ENCODE assay signal across 12 cellular contexts in the genomic region with DNA sequence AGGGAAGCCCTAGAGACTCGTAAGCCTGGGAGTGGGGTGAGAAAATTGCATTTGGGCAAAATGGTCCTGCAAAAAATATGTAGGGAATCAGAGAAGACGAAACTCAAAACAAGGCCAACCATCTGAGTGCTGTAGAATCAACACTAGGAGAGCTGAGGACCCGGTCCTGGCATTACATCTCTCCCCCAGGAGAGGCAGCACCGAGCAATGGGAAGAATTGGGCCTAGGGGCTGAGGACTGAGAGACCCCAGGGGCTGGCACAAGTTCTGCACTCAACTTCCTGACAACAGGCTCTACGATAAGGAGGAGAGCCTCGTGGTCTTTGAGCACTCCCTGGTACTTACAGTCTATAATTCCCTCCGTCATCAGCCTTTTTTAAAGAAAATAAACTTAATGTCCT. TPM values are rescaled to one million over a fixed set of nuclear protein-coding genes. Genes with fewer than 3 reads are reported as not detected.
A peak's percentile ranks its signal among the peaks of the same experiment; 100 is the strongest.
DNase-seq lines count a peak whose midpoint lies in the region; ATAC-seq and TF ChIP-seq lines count a peak whose summit lies in the region.
"Had no signal": no experiment of that assay in that cellular context is flagged by ENCODE, and none has a peak within 500 bp of the region (broad histone marks: within the 10 kb centered on the region; RNA-seq: fewer than 3 reads in every experiment).

No MANE protein-coding gene starts in this region.

- H3K4me1 Mint-ChIP-seq in naive thymus-derived CD4-positive, alpha-beta T cell: peaks cover 4 to 26% (median 14%) of the 10 kb centered on the region in 7 donors
- H3K4me1 Mint-ChIP-seq: CD4-positive, CD25-positive, alpha-beta regulatory T cell had no signal

- H3K36me3 ChIP-seq in left ventricle myocardium inferior (no peaks in the 10 kb centered on the region), heart left ventricle (no peaks in the 10 kb centered on the region), aorta (ENCODE audit: control insufficient read depth in 1 of 2, insufficient read depth in 2 of 2, low read length in 1 of 2) (no peaks in the 10 kb centered on the region)
- no peaks in the 10 kb centered on the region for H3K36me3 ChIP-seq in naive thymus-derived CD4-positive, alpha-beta T cell (ENCODE audit: control insufficient read depth in 2 of 3, insufficient read depth in 3 of 3, low read length in 3 of 3)
- H3K36me3 ChIP-seq: HAP-1, ovary had no signal

- H3K27me3 ChIP-seq in left ventricle myocardium inferior (ENCODE audit: low read depth) (no peaks in the 10 kb centered on the region), heart left ventricle (no peaks in the 10 kb centered on the region), aorta (ENCODE audit: control insufficient read depth in 1 of 2, insufficient read depth in 2 of 2, low read length in 1 of 2) (no peaks in the 10 kb centered on the region)
- no peaks in the 10 kb centered on the region for H3K27me3 ChIP-seq in naive thymus-derived CD4-positive, alpha-beta T cell (ENCODE audit: control insufficient read depth in 2 of 2, insufficient read depth in 2 of 2, low read length in 2 of 2)
- H3K27me3 ChIP-seq: ovary had no signal

- TF ChIP-seq CTCF in left ventricle myocardium inferior (IDR thresholded peaks at IDR 0.05; ENCODE audit: borderline replicate concordance): no peak
- TF ChIP-seq CTCF in heart left ventricle (IDR thresholded peaks at IDR 0.05): peak in 4 of 12 donors; percentile 7 to 30 (median 27)
- 0 out of 2 replicates have a peak, but pooled peaks have one; percentile 12 for TF ChIP-seq CTCF in RWPE1 (conservative IDR thresholded peaks at IDR 0.05; ENCODE audit: low read depth)
- peak; percentile 47 for TF ChIP-seq CTCF in fibroblast of villous mesenchyme (IDR thresholded peaks at IDR 0.05; ENCODE audit: insufficient read depth, low read depth, low read length)

- H3K36me3 Mint-ChIP-seq in naive thymus-derived CD4-positive, alpha-beta T cell: peaks cover 0 to 8% (median 0%) of the 10 kb centered on the region in 5 donors
- H3K36me3 Mint-ChIP-seq: CD4-positive, CD25-positive, alpha-beta regulatory T cell had no signal

- no peak for ATAC-seq in heart left ventricle
- no peak for ATAC-seq in aorta (ENCODE audit: low FRiP score)
- ATAC-seq in naive thymus-derived CD4-positive, alpha-beta T cell: no peak

- H3K9me3 Mint-ChIP-seq in naive thymus-derived CD4-positive, alpha-beta T cell: no peaks in the 10 kb centered on the region
- H3K9me3 Mint-ChIP-seq: CD4-positive, CD25-positive, alpha-beta regulatory T cell had no signal

- peak overlapping the region in 3 of 9 donors; percentile 21 to 74 (median 67) for H3K27ac Mint-ChIP-seq in naive thymus-derived CD4-positive, alpha-beta T cell
- H3K27ac Mint-ChIP-seq: CD4-positive, CD25-positive, alpha-beta regulatory T cell had no signal

- DNase-seq in left ventricle myocardium inferior (no peak), heart left ventricle (no peak), RWPE1 (ENCODE audit: low spot score) (no peak), fibroblast of villous mesenchyme (ENCODE audit: low read depth) (no peak), aorta (no peak), OCI-M1 (lab: John Stamatoyannopoulos, UW) (no peak), NOMO-1 treated with dmso at 0.1 percent for 144 hours (lab: John Stamatoyannopoulos, UW; ENCODE audit: unreplicated experiment) (no peak)
- no peak for DNase-seq in naive thymus-derived CD4-positive, alpha-beta T cell
- DNase-seq: CD4-positive, CD25-positive, alpha-beta regulatory T cell; NCI-H2029; ovary had no signal

- POLR2A ChIA-PET in RWPE1 (lab: Yijun Ruan, JAX; ENCODE audit: low non-redundant PET): no interaction called here
- POLR2A ChIA-PET in naive thymus-derived CD4-positive, alpha-beta T cell (lab: Charles Lee): no interaction called here

- CTCF ChIA-PET in RWPE1 (lab: Yijun Ruan, JAX): no interaction called here
- CTCF ChIA-PET in naive thymus-derived CD4-positive, alpha-beta T cell (lab: Charles Lee): interaction anchor here (1.7 kb wide), 1 partner anchor 60 kb away, joined by 4 read pairs; no protein-coding TSS in a partner anchor

- H3K4me3 ChIP-seq in left ventricle myocardium inferior: no peak overlapping the region
- H3K4me3 ChIP-seq in heart left ventricle: no peak overlapping the region
- H3K4me3 ChIP-seq in fibroblast of villous mesenchyme (ENCODE audit: low read depth, low read length): no peak overlapping the region
- H3K4me3 ChIP-seq in aorta (ENCODE audit: low read length in 2 of 2): no peak overlapping the region
- H3K4me3 ChIP-seq in naive thymus-derived CD4-positive, alpha-beta T cell (ENCODE audit: low read length): no peak overlapping the region
- H3K4me3 ChIP-seq: HAP-1, ovary had no signal

- intact Hi-C loops in left ventricle myocardium inferior (cut with micrococcal nuclease) (loop anchor here (10.0 kb wide), 1 partner anchor 61 kb away; no protein-coding TSS in a partner anchor), heart left ventricle (cut with DNase I) (loop anchor here in 8 of 10 donors (5.0 to 10.0 kb wide), 8 partner anchors 51 to 258 kb away; no protein-coding TSS in a partner anchor), aorta (cut with DNase I) (loop anchor here (5.0 to 10.0 kb wide), 7 partner anchors 33 to 253 kb away; no protein-coding TSS in a partner anchor)
- intact Hi-C loops in naive thymus-derived CD4-positive, alpha-beta T cell (cut with micrococcal nuclease): no loop called here

- WGBS in heart left ventricle, 4 donors: 74 to 81% (median 78%) methylated on average over 7 of the region's 7 CpGs
- 47 to 72% methylated on average over 7 of the region's 7 CpGs for WGBS in aorta, 2 donors

- H3K27ac ChIP-seq in left ventricle myocardium inferior (replicated peaks) (peak overlapping the region; percentile 30), heart left ventricle (peak overlapping the region in 1 of 12 donors; percentile 66), RWPE1 (no peak overlapping the region), aorta (ENCODE audit: low read depth in 1 of 2, low read length in 2 of 2) (peak overlapping the region; percentile 20 to 97)
- H3K27ac ChIP-seq in naive thymus-derived CD4-positive, alpha-beta T cell (ENCODE audit: low read depth, low read length): no peak overlapping the region

- H3K9me3 ChIP-seq in left ventricle myocardium inferior (replicated peaks): no peaks in the 10 kb centered on the region
- H3K9me3 ChIP-seq in heart left ventricle: no peaks in the 10 kb centered on the region
- H3K9me3 ChIP-seq in aorta (ENCODE audit: control insufficient read depth, low read length): no peaks in the 10 kb centered on the region
- no peaks in the 10 kb centered on the region for H3K9me3 ChIP-seq in naive thymus-derived CD4-positive, alpha-beta T cell (ENCODE audit: control insufficient read depth in 2 of 3, low read length in 3 of 3)
- H3K9me3 ChIP-seq: HAP-1, ovary had no signal

- H3K4me3 Mint-ChIP-seq in naive thymus-derived CD4-positive, alpha-beta T cell: no peak overlapping the region
- H3K4me3 Mint-ChIP-seq: CD4-positive, CD25-positive, alpha-beta regulatory T cell had no signal

- no peak for TF ChIP-seq POLR2A in heart left ventricle (IDR thresholded peaks at IDR 0.05)

- peaks cover 0 to 3% (median 0%) of the 10 kb centered on the region in 5 donors for H3K27me3 Mint-ChIP-seq in naive thymus-derived CD4-positive, alpha-beta T cell

- H3K4me1 ChIP-seq in left ventricle myocardium inferior (peaks cover 13% of the 10 kb centered on the region), heart left ventricle (peaks cover 0 to 45% (median 9%) of the 10 kb centered on the region in 12 donors), aorta (ENCODE audit: control insufficient read depth in 1 of 2, insufficient read depth in 2 of 2, low read length in 2 of 2) (peaks cover 4 to 17% of the 10 kb centered on the region in 2 donors)
- H3K4me1 ChIP-seq in naive thymus-derived CD4-positive, alpha-beta T cell (ENCODE audit: control insufficient read depth in 2 of 2, insufficient read depth in 2 of 2, low read length in 2 of 2): peaks cover 0 to 5% of the 10 kb centered on the region in 2 donors

RNA-seq across cellular contexts. Expression of a gene that starts 47.6 kb away (rescaled TPM):
- 13.9 TPM for total RNA-seq in left ventricle myocardium inferior
- 10 to 100 TPM; 12.3 to 17.8 (median 14.9) TPM for total RNA-seq in heart left ventricle
- 10 to 100 TPM; 15.4 to 26.0 TPM for polyA plus RNA-seq in heart left ventricle
- 35.8 and 59.2 TPM in 2 replicates for total RNA-seq in fibroblast of villous mesenchyme
- total RNA-seq in aorta: 10 to 100 TPM; 10.5 to 15.7 TPM
- 10 to 100 TPM; 18.2 to 27.7 TPM for polyA plus RNA-seq in aorta
- total RNA-seq in naive thymus-derived CD4-positive, alpha-beta T cell: 10 to 100 TPM; 12.7 to 19.2 (median 14.2) TPM
- polyA plus RNA-seq in naive thymus-derived CD4-positive, alpha-beta T cell: 10 to 100 TPM; 28.9 to 33.9 TPM

Comparison
In these comparisons a context has a peak if more than half of its experiments do, and no peak if none do; other contexts are left out.
1. H3K27ac ChIP-seq: peak in left ventricle myocardium inferior (single experiment) and aorta (2 of 2); none in RWPE1 (single experiment) and naive thymus-derived CD4-positive, alpha-beta T cell (single experiment).
2. intact Hi-C loops: an anchor here in left ventricle myocardium inferior (10.0 kb wide), heart left ventricle (5.0 to 10.0 kb wide) and aorta (5.0 to 10.0 kb wide); none called in naive thymus-derived CD4-positive, alpha-beta T cell.